ENCODE assay signal across 14 cellular contexts in genomic region chr13:113763961-113764792, GRCh38.
"Had no signal": no experiment of that assay in that cellular context is flagged by ENCODE, and none has a peak within 500 bp of the region (broad histone marks: within the 10 kb centered on the region; RNA-seq: fewer than 3 reads in every experiment).

No MANE protein-coding gene starts in this region.

- H3K4me3 ChIP-seq: gastroesophageal sphincter, heart right ventricle, tibial artery, vagina had no signal

- H3K36me3 Mint-ChIP-seq: naive B cell had no signal

- H3K27ac Mint-ChIP-seq: activated naive CD4-positive, alpha-beta T cell treated with anti-CD3 and anti-CD28 coated beads for 36 hours; activated naive CD8-positive, alpha-beta T cell treated with anti-CD3 and anti-CD28 coated beads, Interleukin-2, amount 50 U/mL, for 24 hours; naive B cell had no signal

- ATAC-seq: activated CD4-positive, CD25-positive, alpha-beta regulatory T cell treated with anti-CD3 and anti-CD28 coated beads, Interleukin-2, amount 50 U/mL, for 24 hours; activated naive CD8-positive, alpha-beta T cell treated with anti-CD3 and anti-CD28 coated beads, Interleukin-2, amount 50 U/mL, for 24 hours; gastroesophageal sphincter; heart right ventricle; left cardiac atrium; right cardiac atrium had no signal

- H3K9me3 Mint-ChIP-seq: activated naive CD4-positive, alpha-beta T cell treated with anti-CD3 and anti-CD28 coated beads for 36 hours; activated naive CD8-positive, alpha-beta T cell treated with anti-CD3 and anti-CD28 coated beads, Interleukin-2, amount 50 U/mL, for 24 hours; naive B cell had no signal

- DNase-seq: activated CD4-positive, alpha-beta T cell treated with anti-CD3 and anti-CD28 coated beads, Interleukin-2, amount 50 U/mL, for 1 hour; activated naive CD4-positive, alpha-beta T cell treated with anti-CD3 and anti-CD28 coated beads for 36 hours; activated naive CD8-positive, alpha-beta T cell treated with anti-CD3 and anti-CD28 coated beads, Interleukin-2, amount 50 U/mL, for 24 hours; activated T-cell treated with anti-CD3 and anti-CD28 coated beads for 4 hours; dermis blood vessel endothelial cell; heart right ventricle; left cardiac atrium; naive B cell; nucleus accumbens; right cardiac atrium had no signal

- H3K27me3 ChIP-seq: vagina had no signal

- H3K27ac ChIP-seq: gastroesophageal sphincter, heart right ventricle, tibial artery had no signal

- H3K36me3 ChIP-seq: tibial artery had no signal

- H3K9me3 ChIP-seq: gastroesophageal sphincter, heart right ventricle, tibial artery, vagina had no signal

- H3K4me3 Mint-ChIP-seq: activated naive CD4-positive, alpha-beta T cell treated with anti-CD3 and anti-CD28 coated beads for 36 hours; activated naive CD8-positive, alpha-beta T cell treated with anti-CD3 and anti-CD28 coated beads, Interleukin-2, amount 50 U/mL, for 24 hours had no signal
